Comparison of ENCODE assay signal across 9 cellular contexts in the genomic region with DNA sequence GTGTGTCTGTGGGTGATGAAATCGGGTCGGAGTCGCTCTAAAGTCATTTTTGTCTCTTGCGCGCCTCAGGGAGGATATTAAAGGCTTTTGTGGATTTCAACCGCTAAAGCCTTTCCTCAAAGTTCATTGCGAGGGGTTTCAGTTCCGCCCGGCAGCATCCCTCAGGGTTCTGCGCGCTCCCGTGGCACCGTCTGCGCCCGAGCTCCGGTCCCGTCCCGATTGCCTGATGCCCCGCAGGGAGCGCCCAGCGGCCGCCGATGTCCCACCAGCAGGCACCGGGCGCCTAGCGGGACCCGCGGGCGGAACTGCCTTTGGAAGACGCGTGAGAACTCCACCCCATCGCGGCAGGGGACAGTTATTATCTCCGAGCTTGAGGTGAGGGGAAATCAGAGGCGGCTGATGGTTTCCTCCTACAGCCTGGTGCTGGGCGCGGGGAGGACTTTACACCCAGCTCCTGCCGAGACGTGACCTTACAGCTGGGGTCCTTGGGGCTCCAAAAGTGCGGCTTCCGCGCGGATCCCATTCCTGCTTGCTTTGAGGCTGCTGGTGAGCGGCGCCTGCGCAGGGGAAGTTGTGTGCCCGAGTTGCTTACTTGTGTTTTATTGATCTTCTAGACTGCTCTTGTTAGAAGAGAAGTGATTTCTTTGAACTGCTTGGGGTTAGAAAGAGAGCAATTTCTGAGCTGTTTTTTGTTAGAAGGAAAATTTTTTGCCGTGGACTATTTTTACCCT. TPM values are rescaled to one million over a fixed set of nuclear protein-coding genes. Genes with fewer than 3 reads are reported as not detected.
DNase-seq lines count a peak whose midpoint lies in the region; ATAC-seq and TF ChIP-seq lines count a peak whose summit lies in the region.
"Had no signal": no experiment of that assay in that cellular context is flagged by ENCODE, and none has a peak within 500 bp of the region (broad histone marks: within the 10 kb centered on the region; RNA-seq: fewer than 3 reads in every experiment).

No MANE protein-coding gene starts in this region.

- TF ChIP-seq CTCF in glutamatergic neuron (IDR thresholded peaks at IDR 0.05; ENCODE audit: partially characterized antibody, unreplicated experiment), result no peak

- H3K9me3 Mint-ChIP-seq in glutamatergic neuron (ENCODE audit: unreplicated experiment), result peaks cover 2% of the 10 kb centered on the region

- H3K27me3 Mint-ChIP-seq in glutamatergic neuron (ENCODE audit: unreplicated experiment), result peaks cover 44% of the 10 kb centered on the region

- peak overlapping the region; percentile 75 for H3K4me3 Mint-ChIP-seq in glutamatergic neuron (ENCODE audit: unreplicated experiment)

- no peak overlapping the region for H3K27ac ChIP-seq in caudate nucleus (ENCODE audit: low read depth, low read length)

- H3K4me1 Mint-ChIP-seq in glutamatergic neuron (ENCODE audit: low read depth, unreplicated experiment), result peaks cover 8% of the 10 kb centered on the region

- DNase-seq in 8988T, result peak; percentile 61
- DNase-seq in glutamatergic neuron, result peak; percentile 46
- DNase-seq in stimulated activated CD8-positive, alpha-beta memory T cell treated with anti-CD3 and anti-CD28 coated beads, Interleukin-4, amount 100 ng/mL, for 48 hours, result peak; percentile 42
- DNase-seq in caudate nucleus (lab: John Stamatoyannopoulos, UW), result no peak

- TF ChIP-seq POLR2A in GM18505 (IDR thresholded peaks at IDR 0.05; ENCODE audit: borderline replicate concordance, extremely low read depth, insufficient read depth, insufficient read length), result no peak

- no peak overlapping the region for H3K27ac Mint-ChIP-seq in glutamatergic neuron (ENCODE audit: unreplicated experiment)

- H3K36me3 Mint-ChIP-seq in glutamatergic neuron (ENCODE audit: unreplicated experiment), result peaks cover 12% of the 10 kb centered on the region

- ATAC-seq in GM18505 (IDR thresholded peaks at IDR 0.05; ENCODE audit: unreplicated experiment) (peak; percentile 43), SK-N-SH treated with all-trans-retinoic acid at 6 μM for 48 hours (peak; percentile 41), GM19324 (IDR thresholded peaks at IDR 0.05; ENCODE audit: low FRiP score, unreplicated experiment) (no peak), GM21515 (IDR thresholded peaks at IDR 0.05; ENCODE audit: unreplicated experiment) (no peak)

TF ChIP-seq in SK-N-SH treated with all-trans-retinoic acid at 6 μM for 48 hours, 23 proteins besides CTCF, POLR2A, EP300 and RAD21:
- no peak for TF ChIP-seq ESRRG (CRISPR knock-in tag; IDR thresholded peaks at IDR 0.05)
- TF ChIP-seq, protein P1, sequence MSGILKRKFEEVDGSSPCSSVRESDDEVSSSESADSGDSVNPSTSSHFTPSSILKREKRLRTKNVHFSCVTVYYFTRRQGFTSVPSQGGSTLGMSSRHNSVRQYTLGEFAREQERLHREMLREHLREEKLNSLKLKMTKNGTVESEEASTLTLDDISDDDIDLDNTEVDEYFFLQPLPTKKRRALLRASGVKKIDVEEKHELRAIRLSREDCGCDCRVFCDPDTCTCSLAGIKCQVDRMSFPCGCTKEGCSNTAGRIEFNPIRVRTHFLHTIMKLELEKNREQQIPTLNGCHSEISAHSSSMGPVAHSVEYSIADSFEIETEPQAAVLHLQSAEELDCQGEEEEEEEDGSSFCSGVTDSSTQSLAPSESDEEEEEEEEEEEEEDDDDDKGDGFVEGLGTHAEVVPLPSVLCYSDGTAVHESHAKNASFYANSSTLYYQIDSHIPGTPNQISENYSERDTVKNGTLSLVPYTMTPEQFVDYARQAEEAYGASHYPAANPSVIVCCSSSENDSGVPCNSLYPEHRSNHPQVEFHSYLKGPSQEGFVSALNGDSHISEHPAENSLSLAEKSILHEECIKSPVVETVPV (CRISPR knock-in tag; IDR thresholded peaks at IDR 0.05), result no peak
- TF ChIP-seq ARNTL (CRISPR knock-in tag; IDR thresholded peaks at IDR 0.05; ENCODE audit: borderline replicate concordance, low read depth), result no peak
- TF ChIP-seq ZNF565 (CRISPR knock-in tag; conservative IDR thresholded peaks at IDR 0.05; ENCODE audit: low read depth), result no peak
- no peak for TF ChIP-seq ZFP3 (CRISPR knock-in tag; IDR thresholded peaks at IDR 0.05)
- no peak for TF ChIP-seq PPARA (CRISPR knock-in tag; IDR thresholded peaks at IDR 0.05; ENCODE audit: borderline replicate concordance)
- no peak for TF ChIP-seq OSR1 (CRISPR knock-in tag; IDR thresholded peaks at IDR 0.05)
- TF ChIP-seq, protein P2, sequence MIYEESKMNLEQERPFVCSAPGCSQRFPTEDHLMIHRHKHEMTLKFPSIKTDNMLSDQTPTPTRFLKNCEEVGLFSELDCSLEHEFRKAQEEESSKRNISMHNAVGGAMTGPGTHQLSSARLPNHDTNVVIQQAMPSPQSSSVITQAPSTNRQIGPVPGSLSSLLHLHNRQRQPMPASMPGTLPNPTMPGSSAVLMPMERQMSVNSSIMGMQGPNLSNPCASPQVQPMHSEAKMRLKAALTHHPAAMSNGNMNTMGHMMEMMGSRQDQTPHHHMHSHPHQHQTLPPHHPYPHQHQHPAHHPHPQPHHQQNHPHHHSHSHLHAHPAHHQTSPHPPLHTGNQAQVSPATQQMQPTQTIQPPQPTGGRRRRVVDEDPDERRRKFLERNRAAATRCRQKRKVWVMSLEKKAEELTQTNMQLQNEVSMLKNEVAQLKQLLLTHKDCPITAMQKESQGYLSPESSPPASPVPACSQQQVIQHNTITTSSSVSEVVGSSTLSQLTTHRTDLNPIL (CRISPR knock-in tag; IDR thresholded peaks at IDR 0.05; ENCODE audit: low read depth), result no peak
- TF ChIP-seq ZNF8 (CRISPR knock-in tag; IDR thresholded peaks at IDR 0.05), result no peak

RNA-seq across cellular contexts. Expression of gene ULBP1, which starts 27.1 kb away (rescaled TPM):
- total RNA-seq in glutamatergic neuron (ENCODE audit: unreplicated experiment), result 9.3 TPM

RNA-seq across cellular contexts. Expression of gene RAET1L, which starts 34.5 kb away (rescaled TPM):
- not detected for total RNA-seq in glutamatergic neuron (ENCODE audit: unreplicated experiment)
- total RNA-seq: subcutaneous adipose tissue had no signal

RNA-seq across cellular contexts. Expression of gene ULBP2, which starts 49.0 kb away (rescaled TPM):
- 5.4 TPM for total RNA-seq in glutamatergic neuron (ENCODE audit: unreplicated experiment)

Comparison
In these comparisons a context has a peak if more than half of its experiments do, and no peak if none do; other contexts are left out.
1. DNase-seq: peak in 8988T (single experiment), glutamatergic neuron (single experiment) and stimulated activated CD8-positive, alpha-beta memory T cell treated with anti-CD3 and anti-CD28 coated beads, Interleukin-4, amount 100 ng/mL, for 48 hours (single experiment); none in caudate nucleus (0 of 61).
2. ATAC-seq: peak in GM18505 (single experiment) and SK-N-SH treated with all-trans-retinoic acid at 6 μM for 48 hours (single experiment); none in GM19324 (single experiment) and GM21515 (single experiment).